ENCODE assay signal across 1 cellular context in genomic region chr11:122176651-122177050, GRCh38.
TF ChIP-seq lines count a peak whose summit lies in the region.

No MANE protein-coding gene starts in this region.

TF ChIP-seq in IMR-90, 13 proteins besides CTCF, POLR2A, EP300 and RAD21 (continued from another document):
- TF ChIP-seq FOS (IDR thresholded peaks at IDR 0.05; ENCODE audit: low read depth, low read length), result no peak
